In genomic region chr6:10874207-10874606, GRCh38 we compare ENCODE assay signal across 20 cellular contexts. TPM values are rescaled to one million over a fixed set of nuclear protein-coding genes. Genes with fewer than 3 reads are reported as not detected.
DNase-seq lines count a peak whose midpoint lies in the region; ATAC-seq, FAIRE-seq and TF ChIP-seq lines count a peak whose summit lies in the region.
"Had no signal": no experiment of that assay in that cellular context is flagged by ENCODE, and none has a peak within 500 bp of the region (broad histone marks: within the 10 kb centered on the region; RNA-seq: fewer than 3 reads in every experiment).

No MANE protein-coding gene starts in this region.

- no peaks in the 10 kb centered on the region for H3K4me1 Mint-ChIP-seq in endodermal cell
- H3K4me1 Mint-ChIP-seq: IgD-negative memory B cell had no signal

- H3K27ac Mint-ChIP-seq in endodermal cell: no peak overlapping the region
- H3K27ac Mint-ChIP-seq: CD8-positive, alpha-beta T cell; HFFc6; IgD-negative memory B cell had no signal

- no peaks in the 10 kb centered on the region for H3K9me3 Mint-ChIP-seq in endodermal cell
- H3K9me3 Mint-ChIP-seq: CD8-positive, alpha-beta T cell; HFFc6 had no signal

- no peak for DNase-seq in HepG2 (ENCODE audit: low spot score)
- no peak for DNase-seq in right lobe of liver
- peak; percentile 49 for DNase-seq in endodermal cell
- DNase-seq in GDM1 (lab: John Stamatoyannopoulos, UW): no peak
- no peak for DNase-seq in heart right ventricle
- DNase-seq: AML-193; Calu3; CD8-positive, alpha-beta T cell; DMS79 treated with DMSO at 0.1 percent for 48 hours; HFFc6 had no signal

- H4K20me1 ChIP-seq in HepG2 (ENCODE audit: insufficient read depth, low read length): no peaks in the 10 kb centered on the region

- no peak overlapping the region for H3K4me3 ChIP-seq in HepG2 (replicated peaks in 1 of 3; ENCODE audit: insufficient read depth in 1 of 3, low read depth in 2 of 3, low read length in 3 of 3)
- no peak overlapping the region for H3K4me3 ChIP-seq in right lobe of liver
- no peak overlapping the region for H3K4me3 ChIP-seq in endodermal cell (ENCODE audit: low read length)
- H3K4me3 ChIP-seq in heart right ventricle: no peak overlapping the region
- H3K4me3 ChIP-seq: A549, GM12878 had no signal

- 5% methylated on average over 6 of the region's 6 CpGs for WGBS in HepG2 (ENCODE audit: low lambda C conversion rate)
- WGBS in right lobe of liver (ENCODE audit: insufficient coverage, low coverage, low lambda C conversion rate, missing lambda C conversion rate): 87% methylated on average over 3 of the region's 6 CpGs
- 87 to 92% methylated on average over 4 to 6 of the region's 6 CpGs for WGBS in endodermal cell (ENCODE audit: insufficient coverage in 1 of 2, insufficient read length in 1 of 2), 2 experiments
- WGBS in heart right ventricle, 2 donors: 83 to 88% methylated on average over 6 of the region's 6 CpGs

- no peak overlapping the region for H3K9ac ChIP-seq in HepG2 (ENCODE audit: insufficient read depth, low read depth, low read length)
- H3K9ac ChIP-seq in endodermal cell (ENCODE audit: extremely low read depth, low read length, poor library complexity, severe bottlenecking): no peak overlapping the region

- no peaks in the 10 kb centered on the region for H3K36me3 Mint-ChIP-seq in endodermal cell (ENCODE audit: low read depth)
- H3K36me3 Mint-ChIP-seq: CD8-positive, alpha-beta T cell; IgD-negative memory B cell had no signal

- TF ChIP-seq EP300 in HepG2 (IDR thresholded peaks at IDR 0.05; ENCODE audit: low read depth in 2 of 2, low read length in 2 of 2): no peak
- no peak for TF ChIP-seq EP300 in HepG2 (CRISPR knock-in tag; IDR thresholded peaks at IDR 0.05; ENCODE audit: borderline replicate concordance)

- ATAC-seq in HepG2 (peak; percentile 82), right lobe of liver (no peak), HG03460 (IDR thresholded peaks at IDR 0.05; ENCODE audit: unreplicated experiment) (no peak), heart right ventricle (no peak)
- ATAC-seq: CD8-positive, alpha-beta T cell; GM12878; HCT116 had no signal

- no peaks in the 10 kb centered on the region for H3K36me3 ChIP-seq in HepG2 (replicated peaks in 1 of 2; ENCODE audit: control insufficient read depth in 1 of 2, insufficient read depth in 2 of 2, low read length in 2 of 2)
- no peaks in the 10 kb centered on the region for H3K36me3 ChIP-seq in right lobe of liver
- H3K36me3 ChIP-seq in endodermal cell (ENCODE audit: control insufficient read depth, insufficient read depth, low read length): no peaks in the 10 kb centered on the region
- no peaks in the 10 kb centered on the region for H3K36me3 ChIP-seq in heart right ventricle

- TF ChIP-seq CTCF in HepG2 (CRISPR knock-in tag; IDR thresholded peaks at IDR 0.05) (no peak), right lobe of liver (IDR thresholded peaks at IDR 0.05) (no peak), VCaP (conservative IDR thresholded peaks at IDR 0.05) (no peak), endodermal cell (conservative IDR thresholded peaks at IDR 0.05) (peak; percentile 46), heart right ventricle (IDR thresholded peaks at IDR 0.05) (no peak)

- no peak overlapping the region for H3K4me3 Mint-ChIP-seq in endodermal cell
- H3K4me3 Mint-ChIP-seq: CD8-positive, alpha-beta T cell; HFFc6; IgD-negative memory B cell had no signal

- intact Hi-C loops in HepG2 (cut with micrococcal nuclease; ENCODE audit: unreplicated experiment) (no loop called here), right lobe of liver (cut with DNase I) (no loop called here), heart right ventricle (cut with DNase I) (no loop called here)

- no TSS peak for BruUV-seq in HepG2 (replicated peaks; lab: Mats Ljungman, UMichigan)

- TF ChIP-seq RAD21 in HepG2 (CRISPR knock-in tag; IDR thresholded peaks at IDR 0.05): no peak

- in situ Hi-C loops in HepG2 (cut with HindIII; ENCODE audit: extremely low pct_ligation_motif_present, low pct_unique_long_range_greater_than_20kb): no loop called here

- no peaks in the 10 kb centered on the region for H3K9me3 ChIP-seq in HepG2 (ENCODE audit: low read length)
- H3K9me3 ChIP-seq in right lobe of liver: no peaks in the 10 kb centered on the region
- no peaks in the 10 kb centered on the region for H3K9me3 ChIP-seq in endodermal cell (ENCODE audit: control insufficient read depth, low read length)
- peaks cover 0 to 2% (median 0%) of the 10 kb centered on the region in 11 donors for H3K9me3 ChIP-seq in heart right ventricle
- H3K9me3 ChIP-seq: A549 had no signal

- H3K4me2 ChIP-seq in HepG2 (ENCODE audit: low read depth, low read length): no peak overlapping the region
- H3K4me2 ChIP-seq: A549 had no signal

- FAIRE-seq in HepG2 (lab: Jason Lieb, UNC): no peak
- FAIRE-seq: A549, GM12878, HTR-8/SVneo had no signal

- no peaks in the 10 kb centered on the region for H3K79me2 ChIP-seq in HepG2 (ENCODE audit: insufficient read depth, low read length)

- POLR2A ChIA-PET in HepG2 (lab: Yijun Ruan, JAX): no interaction called here

- CTCF ChIA-PET in HepG2 (lab: Yijun Ruan, JAX; ENCODE audit: low intra/inter-chr PET ratio, low total read pairs): interaction anchor here (0.5 kb wide), 1 partner anchor 622 kb away, joined by 3 read pairs; no protein-coding TSS in a partner anchor

- H3K27me3 ChIP-seq in HepG2 (ENCODE audit: control insufficient read depth in 1 of 2, insufficient read depth in 2 of 2, low read length in 2 of 2) (peaks cover 0 to 4% of the 10 kb centered on the region in 2 experiments; a peak in 2 of 5 replicates), right lobe of liver (no peaks in the 10 kb centered on the region), endodermal cell (ENCODE audit: control insufficient read depth, insufficient read depth, low read length, poor library complexity, severe bottlenecking) (peaks cover 30% of the 10 kb centered on the region), heart right ventricle (peaks cover 0 to 18% (median 5%) of the 10 kb centered on the region in 7 donors)

- peaks cover 17% of the 10 kb centered on the region for H3K27me3 Mint-ChIP-seq in endodermal cell (ENCODE audit: insufficient read depth)

- H3K27ac ChIP-seq in HepG2 (ENCODE audit: extremely low read length, insufficient read depth, low read length) (no peak overlapping the region), right lobe of liver (no peak overlapping the region), VCaP (peak overlapping the region; percentile 68), endodermal cell (ENCODE audit: low read depth, low read length) (no peak overlapping the region), heart right ventricle (no peak overlapping the region)
- H3K27ac ChIP-seq: 22Rv1, A549 had no signal

- H3K4me1 ChIP-seq in HepG2 (ENCODE audit: insufficient read depth, low read length) (no peaks in the 10 kb centered on the region), right lobe of liver (no peaks in the 10 kb centered on the region), endodermal cell (ENCODE audit: control insufficient read depth, insufficient read depth, low read length) (no peaks in the 10 kb centered on the region), heart right ventricle (no peaks in the 10 kb centered on the region)
- H3K4me1 ChIP-seq: A549 had no signal

- no peak for TF ChIP-seq POLR2A in HepG2 (IDR thresholded peaks at IDR 0.05; ENCODE audit: insufficient read depth in 1 of 2, low read depth in 2 of 2, low read length in 2 of 2)
- no peak for TF ChIP-seq POLR2A in right lobe of liver (IDR thresholded peaks at IDR 0.05)

- H2AFZ ChIP-seq in HepG2 (ENCODE audit: low read length): no peak overlapping the region

RNA-seq across cellular contexts. Expression of gene GCM2, which starts 7.6 kb away (rescaled TPM):
- total RNA-seq in HepG2 (2016; rRNA removed; fragmentation: Illumina TruSeq; extraction: Trizol) (not detected in 2 replicates), right lobe of liver (not detected), endodermal cell (not detected), heart right ventricle (not detected)
- total RNA-seq in HepG2 (2016; cell fraction: cytosol; rRNA removed; fragmentation: Illumina TruSeq; extraction: Trizol; ENCODE audit: low read depth): not detected in 2 replicates
- not detected in 2 replicates for total RNA-seq in HepG2 (2016; cell fraction: insoluble cytoplasmic fraction; rRNA removed; fragmentation: Illumina TruSeq; extraction: Trizol)
- total RNA-seq in HepG2 (2016; cell fraction: membrane; rRNA removed; fragmentation: Illumina TruSeq; extraction: Trizol): not detected in 2 replicates
- not detected in 2 replicates for total RNA-seq in HepG2 (2016; cell fraction: nucleus; rRNA removed; fragmentation: Illumina TruSeq; extraction: Trizol)
- polyA plus RNA-seq in HepG2 (2011; rRNA removed) (not detected in 2 replicates), heart right ventricle (not detected)
- not detected in 2 replicates for polyA plus RNA-seq in HepG2 (2011; cell fraction: cytosol; rRNA removed)
- not detected in 2 replicates for polyA plus RNA-seq in HepG2 (2011; cell fraction: nucleus; rRNA removed)
- not detected in 2 replicates for polyA plus RNA-seq in HepG2 (2012)
- polyA plus RNA-seq in HepG2 (2016; cell fraction: cytosol; fragmentation: Illumina TruSeq; extraction: Trizol; ENCODE audit: low read depth): not detected in 2 replicates
- polyA plus RNA-seq in HepG2 (2016; cell fraction: insoluble cytoplasmic fraction; fragmentation: Illumina TruSeq; extraction: Trizol; ENCODE audit: low read depth): not detected in 2 replicates
- polyA plus RNA-seq in HepG2 (2016; cell fraction: membrane; fragmentation: Illumina TruSeq; extraction: Trizol; ENCODE audit: low read depth): not detected in 2 replicates
- not detected in 2 replicates for polyA plus RNA-seq in HepG2 (2016; cell fraction: nucleus; fragmentation: Illumina TruSeq; extraction: Trizol; ENCODE audit: insufficient read depth, low read depth)
- not detected in 2 replicates for polyA minus RNA-seq in HepG2 (2011; rRNA and poly(A)+ RNA removed; ENCODE audit: low replicate concordance)
- not detected in 2 replicates for polyA minus RNA-seq in HepG2 (2011; cell fraction: cytosol; rRNA and poly(A)+ RNA removed)
- polyA minus RNA-seq in HepG2 (2011; cell fraction: nucleus; rRNA and poly(A)+ RNA removed): not detected in 2 replicates
- not detected for polyA plus RNA-seq in endodermal cell (2013, experiment 1 of 2)
- not detected for polyA plus RNA-seq in endodermal cell (2013, experiment 2 of 2)
- total RNA-seq: Calu3; CD8-positive, alpha-beta T cell; GM12878; H4; HFFc6 had no signal
- polyA plus RNA-seq: BJ, GM12878, IgD-negative memory B cell had no signal

RNA-seq across cellular contexts. Expression of gene SYCP2L, which starts 12.6 kb away (rescaled TPM):
- total RNA-seq in HepG2 (2016; rRNA removed; fragmentation: Illumina TruSeq; extraction: Trizol) (0.22 TPM in 1 of 2 replicates, not detected in the other), right lobe of liver (under 1 TPM in 1 of 6 experiments, not detected in 5; 0.20 TPM), endodermal cell (10 to 100 TPM in 1 of 2 donors, 1 to 10 TPM in 1; 4.2 to 12.4 TPM), heart right ventricle (1 to 10 TPM in 1 of 10 donors, under 1 TPM in 9; 0.11 to 2.4 (median 0.37) TPM)
- 0.26 TPM in 1 of 2 replicates, not detected in the other for total RNA-seq in HepG2 (2016; cell fraction: cytosol; rRNA removed; fragmentation: Illumina TruSeq; extraction: Trizol; ENCODE audit: low read depth)
- total RNA-seq in HepG2 (2016; cell fraction: insoluble cytoplasmic fraction; rRNA removed; fragmentation: Illumina TruSeq; extraction: Trizol): 0.04 TPM in 1 of 2 replicates, not detected in the other
- total RNA-seq in HepG2 (2016; cell fraction: membrane; rRNA removed; fragmentation: Illumina TruSeq; extraction: Trizol): 0.06 TPM in 1 of 2 replicates, not detected in the other
- 0.16 TPM in 1 of 2 replicates, not detected in the other for total RNA-seq in HepG2 (2016; cell fraction: nucleus; rRNA removed; fragmentation: Illumina TruSeq; extraction: Trizol)
- polyA plus RNA-seq in HepG2 (2011; rRNA removed) (0.37 and 0.54 TPM in 2 replicates), heart right ventricle (1 to 10 TPM in 1 of 2 donors, under 1 TPM in 1; 0.13 to 1.9 TPM)
- polyA plus RNA-seq in HepG2 (2011; cell fraction: cytosol; rRNA removed): 0.05 and 0.21 TPM in 2 replicates
- 0.58 and 1.1 TPM in 2 replicates for polyA plus RNA-seq in HepG2 (2011; cell fraction: nucleus; rRNA removed)
- polyA plus RNA-seq in HepG2 (2012): 0.08 and 0.33 TPM in 2 replicates
- not detected in 2 replicates for polyA plus RNA-seq in HepG2 (2016; cell fraction: cytosol; fragmentation: Illumina TruSeq; extraction: Trizol; ENCODE audit: low read depth)
- polyA plus RNA-seq in HepG2 (2016; cell fraction: insoluble cytoplasmic fraction; fragmentation: Illumina TruSeq; extraction: Trizol; ENCODE audit: low read depth): not detected in 2 replicates
- not detected in 2 replicates for polyA plus RNA-seq in HepG2 (2016; cell fraction: membrane; fragmentation: Illumina TruSeq; extraction: Trizol; ENCODE audit: low read depth)
- 0.49 and 1.00 TPM in 2 replicates for polyA plus RNA-seq in HepG2 (2016; cell fraction: nucleus; fragmentation: Illumina TruSeq; extraction: Trizol; ENCODE audit: insufficient read depth, low read depth)
- 0.20 TPM in 1 of 2 replicates, not detected in the other for polyA minus RNA-seq in HepG2 (2011; rRNA and poly(A)+ RNA removed; ENCODE audit: low replicate concordance)
- not detected in 2 replicates for polyA minus RNA-seq in HepG2 (2011; cell fraction: cytosol; rRNA and poly(A)+ RNA removed)
- 1.5 and 2.1 TPM in 2 replicates for polyA minus RNA-seq in HepG2 (2011; cell fraction: nucleus; rRNA and poly(A)+ RNA removed)
- 10.3 TPM for polyA plus RNA-seq in endodermal cell (2013, experiment 1 of 2)
- 9.0 TPM for polyA plus RNA-seq in endodermal cell (2013, experiment 2 of 2)
- total RNA-seq: Calu3; CD8-positive, alpha-beta T cell; GM12878; HFFc6 had no signal
- polyA plus RNA-seq: IgD-negative memory B cell had no signal

RNA-seq across cellular contexts. Expression of gene MAK, which starts 35.9 kb away (rescaled TPM):
- total RNA-seq in HepG2 (2016; rRNA removed; fragmentation: Illumina TruSeq; extraction: Trizol) (0.04 and 0.17 TPM in 2 replicates), right lobe of liver (under 1 TPM in 3 of 6 experiments, not detected in 3; 0.12 to 0.18 (median 0.15) TPM), endodermal cell (under 1 TPM; 0.18 to 0.35 TPM), heart right ventricle (under 1 TPM in 7 of 10 donors, not detected in 3; 0.07 to 0.25 (median 0.13) TPM)
- total RNA-seq in HepG2 (2016; cell fraction: cytosol; rRNA removed; fragmentation: Illumina TruSeq; extraction: Trizol; ENCODE audit: low read depth): 0.20 TPM in 1 of 2 replicates, not detected in the other
- total RNA-seq in HepG2 (2016; cell fraction: insoluble cytoplasmic fraction; rRNA removed; fragmentation: Illumina TruSeq; extraction: Trizol): 0.04 TPM in 1 of 2 replicates, not detected in the other
- total RNA-seq in HepG2 (2016; cell fraction: membrane; rRNA removed; fragmentation: Illumina TruSeq; extraction: Trizol): 0.10 and 0.12 TPM in 2 replicates
- total RNA-seq in HepG2 (2016; cell fraction: nucleus; rRNA removed; fragmentation: Illumina TruSeq; extraction: Trizol): 0.25 TPM in 1 of 2 replicates, not detected in the other
- polyA plus RNA-seq in HepG2 (2011; rRNA removed) (0.01 TPM in 1 of 2 replicates, not detected in the other), heart right ventricle (under 1 TPM in 1 of 2 donors, not detected in 1; 0.01 TPM)
- polyA plus RNA-seq in HepG2 (2011; cell fraction: cytosol; rRNA removed): not detected in 2 replicates
- polyA plus RNA-seq in HepG2 (2011; cell fraction: nucleus; rRNA removed): not detected in 2 replicates
- 0.03 and 0.20 TPM in 2 replicates for polyA plus RNA-seq in HepG2 (2012)
- polyA plus RNA-seq in HepG2 (2016; cell fraction: cytosol; fragmentation: Illumina TruSeq; extraction: Trizol; ENCODE audit: low read depth): 0.05 TPM in 1 of 2 replicates, not detected in the other
- polyA plus RNA-seq in HepG2 (2016; cell fraction: insoluble cytoplasmic fraction; fragmentation: Illumina TruSeq; extraction: Trizol; ENCODE audit: low read depth): 0.10 and 0.13 TPM in 2 replicates
- 0.06 TPM in 1 of 2 replicates, not detected in the other for polyA plus RNA-seq in HepG2 (2016; cell fraction: membrane; fragmentation: Illumina TruSeq; extraction: Trizol; ENCODE audit: low read depth)
- 0.27 TPM in 1 of 2 replicates, not detected in the other for polyA plus RNA-seq in HepG2 (2016; cell fraction: nucleus; fragmentation: Illumina TruSeq; extraction: Trizol; ENCODE audit: insufficient read depth, low read depth)
- polyA minus RNA-seq in HepG2 (2011; rRNA and poly(A)+ RNA removed; ENCODE audit: low replicate concordance): 0.05 TPM in 1 of 2 replicates, not detected in the other
- not detected in 2 replicates for polyA minus RNA-seq in HepG2 (2011; cell fraction: cytosol; rRNA and poly(A)+ RNA removed)
- polyA minus RNA-seq in HepG2 (2011; cell fraction: nucleus; rRNA and poly(A)+ RNA removed): not detected in 2 replicates
- polyA plus RNA-seq in endodermal cell (2013, experiment 1 of 2): 0.93 TPM
- 0.83 TPM for polyA plus RNA-seq in endodermal cell (2013, experiment 2 of 2)
- total RNA-seq: HFFc6 had no signal
- polyA plus RNA-seq: BJ had no signal
